Comparison of ENCODE assay signal across 26 cellular contexts in genomic region chr14:95348395-95349080, GRCh38. TPM values are rescaled to one million over a fixed set of nuclear protein-coding genes. Genes with fewer than 3 reads are reported as not detected.
DNase-seq lines count a peak whose midpoint lies in the region; ATAC-seq, FAIRE-seq and TF ChIP-seq lines count a peak whose summit lies in the region.
"Had no signal": no experiment of that assay in that cellular context is flagged by ENCODE, and none has a peak within 500 bp of the region (broad histone marks: within the 10 kb centered on the region; RNA-seq: fewer than 3 reads in every experiment).

No MANE protein-coding gene starts in this region.

- no peak overlapping the region for H3K23ac ChIP-seq in mesendoderm (ENCODE audit: low read length)

- H3K4me3 ChIP-seq in H7 (ENCODE audit: insufficient read depth, low read depth, low read length) (no peak overlapping the region), GM12878 (no peak overlapping the region), mesendoderm (ENCODE audit: low read length) (no peak overlapping the region), body of pancreas (no peak overlapping the region)
- H3K4me3 ChIP-seq: lung, tibial nerve had no signal

- H3K9me3 ChIP-seq in GM12878 (replicated peaks; ENCODE audit: control insufficient read depth, insufficient read depth, low read length): no peaks in the 10 kb centered on the region; the same call in 2 of the 3 replicates
- no peaks in the 10 kb centered on the region for H3K9me3 ChIP-seq in body of pancreas

- SMC1A ChIA-PET in GM12878 (lab: Charles Lee; ENCODE audit: uncharacterized antibody, unreplicated experiment): interaction anchor here (0.6 to 1.6 kb wide), 2 partner anchors 21 to 142 kb away, joined by 4 read pairs; no protein-coding TSS in a partner anchor

- CTCF ChIA-PET in GM12878 (lab: Yijun Ruan, JAX): interaction anchor here (1.2 to 2.3 kb wide), 2 partner anchors 13 to 175 kb away, joined by 3 to 6 read pairs; no protein-coding TSS in a partner anchor

- no peak for FAIRE-seq in D721Med (lab: Jason Lieb, UNC)
- no peak for FAIRE-seq in GM12878 (lab: Jason Lieb, UNC)
- FAIRE-seq: colon, frontal cortex, islet of Langerhans had no signal

- no peak overlapping the region for H2AFZ ChIP-seq in GM12878 (ENCODE audit: control insufficient read depth, low read depth, low read length)

- no peak overlapping the region for H3K4ac ChIP-seq in mesendoderm (ENCODE audit: low read depth, low read length)

- TF ChIP-seq CTCF in D721Med (IDR thresholded peaks at IDR 0.05; ENCODE audit: insufficient read depth, missing control alignments) (peak; percentile 27), GM12878 (IDR thresholded peaks at IDR 0.05 in 2 of 3, conservative IDR thresholded peaks at IDR 0.05 in 1 of 3; ENCODE audit: control insufficient read depth in 2 of 3, extremely low read depth in 1 of 3, insufficient read depth in 1 of 3, low read depth in 3 of 3, low read length in 3 of 3) (no peak), body of pancreas (IDR thresholded peaks at IDR 0.05) (no peak)

- DNase-seq in D721Med (ENCODE audit: insufficient read length, low spot score) (no peak), H7 (peak; percentile 50), GM12878 (ENCODE audit: low read depth, low spot score) (no peak), mesendoderm (peak; percentile 38), body of pancreas (no peak)
- DNase-seq in activated CD4-positive, alpha-beta T cell treated with anti-CD3 and anti-CD28 coated beads for 48 hours: no peak
- DNase-seq: activated CD4-positive, alpha-beta T cell treated with anti-CD3 and anti-CD28 coated beads for 1 hour; activated T-cell treated with anti-CD3 and anti-CD28 coated beads, Interleukin-2, amount 50 U/mL, for 24 hours; DMS79; effector memory CD8-positive, alpha-beta T cell; GF-D8; hippocampal formation; KBM-7; NCI-H1436 treated with DMSO at 0.1 percent for 48 hours; NCI-H2107; NCI-H446 treated with DMSO at 0.1 percent for 48 hours; PC-3; Right ventricle myocardium superior; stimulated activated CD4-positive, alpha-beta T cell treated with anti-CD3 and anti-CD28 coated beads, Interleukin-15, amount 100 ng/mL, for 24 hours had no signal

- H3K4me2 ChIP-seq in GM12878 (ENCODE audit: control insufficient read depth, insufficient read depth): no peak overlapping the region
- no peak overlapping the region for H3K4me2 ChIP-seq in mesendoderm (ENCODE audit: low read length)

- in situ Hi-C loops in GM12878 (cut with MboI): no loop called here

- no peak overlapping the region for H3K27ac ChIP-seq in GM12878 (ENCODE audit: control insufficient read depth, insufficient read depth)
- no peak overlapping the region for H3K27ac ChIP-seq in mesendoderm (ENCODE audit: low read depth, low read length)
- H3K27ac ChIP-seq in body of pancreas: no peak overlapping the region
- H3K27ac ChIP-seq: tibial nerve had no signal

- no peak overlapping the region for H3K9ac ChIP-seq in GM12878 (ENCODE audit: control insufficient read depth, insufficient read depth, low read length)
- no peak overlapping the region for H3K9ac ChIP-seq in mesendoderm (ENCODE audit: low read length)

- TF ChIP-seq POLR2A in GM12878 (IDR thresholded peaks at IDR 0.05; ENCODE audit: low read depth, low read length) (no peak), body of pancreas (IDR thresholded peaks at IDR 0.05) (no peak)

- H3K27me3 ChIP-seq in H7 (ENCODE audit: control insufficient read depth, insufficient read depth, low read length) (no peaks in the 10 kb centered on the region), GM12878 (replicated peaks in 1 of 2; ENCODE audit: control insufficient read depth in 2 of 2, insufficient read depth in 2 of 2, low read length in 1 of 2) (no peaks in the 10 kb centered on the region), mesendoderm (ENCODE audit: insufficient read depth, low read length, poor library complexity) (no peaks in the 10 kb centered on the region), body of pancreas (no peaks in the 10 kb centered on the region)
- H3K27me3 ChIP-seq: tibial nerve had no signal

- RAD21 ChIA-PET in GM12878 (lab: Charles Lee; ENCODE audit: unreplicated experiment): interaction anchor here (1.2 to 1.6 kb wide), 2 partner anchors 12 to 33 kb away, joined by 4 read pairs; no protein-coding TSS in a partner anchor

- no peaks in the 10 kb centered on the region for H3K79me1 ChIP-seq in mesendoderm (ENCODE audit: low read length)

- no peak overlapping the region for H2AK5ac ChIP-seq in mesendoderm (ENCODE audit: low read length)

- no peak overlapping the region for H2BK5ac ChIP-seq in mesendoderm (ENCODE audit: low read length)

- intact Hi-C loops in GM12878 (cut with micrococcal nuclease; ENCODE audit: unreplicated experiment): no loop called here
- intact Hi-C loops in body of pancreas (cut with DNase I): no loop called here

- ATAC-seq in GM12878: no peak
- no peak for ATAC-seq in GM18861 (IDR thresholded peaks at IDR 0.05; ENCODE audit: unreplicated experiment)
- no peak for ATAC-seq in body of pancreas
- ATAC-seq: effector memory CD8-positive, alpha-beta T cell; esophagus mucosa; PC-3 had no signal

- H4K5ac ChIP-seq in mesendoderm (ENCODE audit: low read length): no peak overlapping the region

- 49% methylated on average over 10 of the region's 10 CpGs for WGBS in GM12878 (ENCODE audit: insufficient coverage, insufficient replicate concordance, low lambda C conversion rate, missing lambda C conversion rate)
- no CpG with 5 or more reads among the region's 10 CpGs for WGBS in mesendoderm (ENCODE audit: extremely low coverage, insufficient coverage, low lambda C conversion rate)
- 88 to 89% methylated on average over 9 to 10 of the region's 10 CpGs for WGBS in body of pancreas, 2 donors

- H3K4me1 ChIP-seq in GM12878 (ENCODE audit: control insufficient read depth, insufficient read depth, low read length) (no peaks in the 10 kb centered on the region), mesendoderm (ENCODE audit: control insufficient read depth, low read depth, low read length) (no peaks in the 10 kb centered on the region), body of pancreas (no peaks in the 10 kb centered on the region)
- H3K4me1 ChIP-seq: tibial nerve had no signal

- POLR2A ChIA-PET in GM12878 (lab: Charles Lee): no interaction called here

- H3K18ac ChIP-seq in mesendoderm (ENCODE audit: low read length): no peak overlapping the region

- TF ChIP-seq EP300 in GM12878 (IDR thresholded peaks at IDR 0.05; ENCODE audit: borderline replicate concordance in 1 of 2, control insufficient read depth in 1 of 2, low read depth in 2 of 2, low read length in 2 of 2): no peak

- H4K20me1 ChIP-seq in GM12878 (ENCODE audit: control insufficient read depth, insufficient read depth): no peaks in the 10 kb centered on the region

- H4K8ac ChIP-seq in mesendoderm (ENCODE audit: low read depth, low read length): no peak overlapping the region

- no peak overlapping the region for H2BK120ac ChIP-seq in mesendoderm (ENCODE audit: low read depth, low read length)

- TF ChIP-seq RAD21 in GM12878 (IDR thresholded peaks at IDR 0.05; ENCODE audit: insufficient read depth, low read depth, low read length): no peak

- H3K79me2 ChIP-seq in GM12878 (ENCODE audit: control insufficient read depth, insufficient read depth, low read length): no peaks in the 10 kb centered on the region
- H3K79me2 ChIP-seq in mesendoderm (ENCODE audit: control insufficient read depth, insufficient read depth, low read length): no peaks in the 10 kb centered on the region

- no TSS peak for BruUV-seq in GM12878 (replicated peaks; lab: Mats Ljungman, UMichigan)

- H3K36me3 ChIP-seq in H7 (replicated peaks; ENCODE audit: control insufficient read depth, insufficient read depth, low read length): no peaks in the 10 kb centered on the region
- H3K36me3 ChIP-seq in GM12878 (ENCODE audit: control insufficient read depth in 2 of 2, insufficient read depth in 2 of 2, low read length in 1 of 2): no peaks in the 10 kb centered on the region
- no peaks in the 10 kb centered on the region for H3K36me3 ChIP-seq in mesendoderm (ENCODE audit: control insufficient read depth, insufficient read depth, low read length)
- no peaks in the 10 kb centered on the region for H3K36me3 ChIP-seq in body of pancreas (replicated peaks in 1 of 2; ENCODE audit: insufficient read depth in 1 of 2, low read depth in 2 of 2)
- H3K36me3 ChIP-seq: tibial nerve had no signal

- no peak overlapping the region for H3K56ac ChIP-seq in mesendoderm (ENCODE audit: low read length)

- H2BK15ac ChIP-seq in mesendoderm (replicated peaks; ENCODE audit: low read depth): no peak overlapping the region

RNA-seq across cellular contexts. Expression of gene CLMN, which starts 28.8 kb away (rescaled TPM):
- 4.5 and 10.5 TPM in 2 replicates for total RNA-seq in H7 (2014; rRNA removed; shearing (Covaris generic))
- total RNA-seq in GM12878 (2013; cell fraction: nucleolus; rRNA removed): 113 and 120 TPM in 2 replicates
- total RNA-seq in GM12878 (2014; rRNA removed): 13.1 and 13.6 TPM in 2 replicates
- 19.9 and 20.3 TPM in 2 replicates for total RNA-seq in GM12878 (2014; rRNA removed; fragmentation: Illumina TruSeq; extraction: Trizol)
- total RNA-seq in GM12878 (2021): 40.2 and 40.4 TPM in 2 replicates
- 7.5 TPM for polyA plus RNA-seq in GM12878 (2011; ENCODE audit: low read depth)
- 10.2 and 12.1 TPM in 2 replicates for polyA plus RNA-seq in GM12878 (2011; rRNA removed)
- polyA plus RNA-seq in GM12878 (2011; cell fraction: cytosol; rRNA removed): 6.8 and 7.1 TPM in 2 replicates
- 28.8 and 37.1 TPM in 2 replicates for polyA plus RNA-seq in GM12878 (2011; cell fraction: nucleus; rRNA removed)
- 10.5 and 13.6 TPM in 2 replicates for polyA plus RNA-seq in GM12878 (2012)
- 21.0 and 24.3 TPM in 2 replicates for polyA plus RNA-seq in GM12878 (2014; fragmentation: Illumina TruSeq; extraction: Trizol)
- polyA plus RNA-seq in GM12878 (2014; fragmentation: Nextera tagmentation; extraction: Ambion mirVana): 10 to 100 TPM in 1 of 2 experiments, 1 to 10 TPM in 1; 7.8 to 13.1 TPM
- 15.6 and 16.8 TPM in 2 replicates for polyA plus RNA-seq in GM12878 (2014; rRNA removed)
- 10 to 100 TPM; 26.1 to 49.3 TPM for polyA plus RNA-seq in GM12878 (2016; fragmentation: Nextera tagmentation; extraction: Ambion mirVana)
- polyA minus RNA-seq in GM12878 (2011; rRNA and poly(A)+ RNA removed): 8.2 and 11.1 TPM in 2 replicates
- 3.2 and 4.5 TPM in 2 replicates for polyA minus RNA-seq in GM12878 (2011; cell fraction: cytosol; rRNA and poly(A)+ RNA removed)
- 11.0 and 12.8 TPM in 2 replicates for polyA minus RNA-seq in GM12878 (2011; cell fraction: nucleus; rRNA and poly(A)+ RNA removed)
- 3.1 TPM for polyA plus RNA-seq in mesendoderm (2013, experiment 1 of 2)
- polyA plus RNA-seq in mesendoderm (2013, experiment 2 of 2): 2.5 TPM
- 10 to 100 TPM; 53.7 to 54.7 TPM for total RNA-seq in body of pancreas

Comparison
In these comparisons a context has a peak if more than half of its experiments do, and no peak if none do; other contexts are left out.
1. DNase-seq: peak in H7 (single experiment) and mesendoderm (single experiment); none in D721Med (single experiment), GM12878 (single experiment), activated CD4-positive, alpha-beta T cell treated with anti-CD3 and anti-CD28 coated beads for 48 hours (single experiment) and body of pancreas (0 of 4).